ENCODE assay signal across 20 cellular contexts in genomic region chr17:39361064-39361463, GRCh38.
"Had no signal": no experiment of that assay in that cellular context is flagged by ENCODE, and none has a peak within 500 bp of the region (broad histone marks: within the 10 kb centered on the region; RNA-seq: fewer than 3 reads in every experiment).

No MANE protein-coding gene starts in this region.

- FAIRE-seq: endometrium, frontal cortex had no signal

- H3K4me3 ChIP-seq: coronary artery, heart left ventricle, psoas muscle, spleen had no signal

- H3K9me3 ChIP-seq: heart left ventricle, psoas muscle, spleen had no signal

- H3K36me3 ChIP-seq: heart left ventricle had no signal

- DNase-seq: effector memory CD4-positive, alpha-beta T cell; left colon; mammary epithelial cell; naive B cell; nephron progenitor cell; psoas muscle; retina; spleen; stimulated activated CD4-positive, alpha-beta T cell treated with anti-CD3 and anti-CD28 coated beads, Interleukin-15, amount 100 ng/mL, for 24 hours; stimulated activated CD4-positive, alpha-beta T cell treated with anti-CD3 and anti-CD28 coated beads, Interleukin-1b, Interleukin-23, amount 100 ng/mL, for 48 hours; stimulated activated CD4-positive, alpha-beta T cell treated with anti-CD3 and anti-CD28 coated beads, Interleukin-4, amount 100 ng/mL, for 24 hours; stimulated activated naive CD8-positive, alpha-beta T cell treated with anti-CD3 and anti-CD28 coated beads, Interleukin-15, amount 100 ng/mL, for 72 hours; trophoblast cell had no signal

- ATAC-seq: esophagus mucosa; left colon; sciatic nerve; stimulated activated memory B cell treated with anti-CD40 and anti-IgM and Interleukin-4, amounts not matched to agents 10 μg/mL and 1 μg/mL and 100 μg/mL, for 72 hours; stimulated activated naive CD8-positive, alpha-beta T cell treated with anti-CD3 and anti-CD28 coated beads, Interleukin-15, amount 100 ng/mL, for 72 hours had no signal

- H3K27ac ChIP-seq: psoas muscle had no signal

- H3K27me3 ChIP-seq: heart left ventricle, spleen had no signal
